ENCODE assay signal across 14 cellular contexts in genomic region chr4:172996571-172997216, GRCh38.
DNase-seq lines count a peak whose midpoint lies in the region; ATAC-seq and TF ChIP-seq lines count a peak whose summit lies in the region.
"Had no signal": no experiment of that assay in that cellular context is flagged by ENCODE, and none has a peak within 500 bp of the region (broad histone marks: within the 10 kb centered on the region; RNA-seq: fewer than 3 reads in every experiment).

No MANE protein-coding gene starts in this region.

- no peaks in the 10 kb centered on the region for H3K79me2 ChIP-seq in OCI-LY3 (ENCODE audit: low read length)
- H3K79me2 ChIP-seq: parathyroid adenoma had no signal

- peak; percentile 51 for ATAC-seq in GM19351 (IDR thresholded peaks at IDR 0.05; ENCODE audit: unreplicated experiment)
- no peak for ATAC-seq in GM21515 (IDR thresholded peaks at IDR 0.05; ENCODE audit: unreplicated experiment)

- H3K4me3 Mint-ChIP-seq in glutamatergic neuron (ENCODE audit: unreplicated experiment), result no peak overlapping the region

- peak overlapping the region; percentile 80 for H2AFZ ChIP-seq in OCI-LY3 (ENCODE audit: low read depth, low read length)
- H2AFZ ChIP-seq: parathyroid adenoma had no signal

- H3K4me3 ChIP-seq in OCI-LY3 (ENCODE audit: low read length) (peak overlapping the region; percentile 63), retinal pigment epithelial cell (ENCODE audit: low read length) (no peak overlapping the region)
- H3K4me3 ChIP-seq: HAP-1 had no signal

- no peaks in the 10 kb centered on the region for H3K9me3 ChIP-seq in OCI-LY3 (ENCODE audit: insufficient read depth, low read length)
- H3K9me3 ChIP-seq: HAP-1 had no signal

- no peaks in the 10 kb centered on the region for H3K36me3 Mint-ChIP-seq in glutamatergic neuron (ENCODE audit: unreplicated experiment)

- no peaks in the 10 kb centered on the region for H4K20me1 ChIP-seq in OCI-LY3 (ENCODE audit: insufficient read depth, low read length)

- no peak overlapping the region for H3K27ac ChIP-seq in OCI-LY3 (ENCODE audit: low read length)
- peak overlapping the region; percentile 87 for H3K27ac ChIP-seq in epithelial cell of prostate

- no peaks in the 10 kb centered on the region for H3K27me3 Mint-ChIP-seq in glutamatergic neuron (ENCODE audit: unreplicated experiment)

- no peaks in the 10 kb centered on the region for H3K9me3 Mint-ChIP-seq in glutamatergic neuron (ENCODE audit: unreplicated experiment)

- H3K27me3 ChIP-seq in OCI-LY3 (ENCODE audit: low read depth, low read length), result no peaks in the 10 kb centered on the region

- TF ChIP-seq CTCF in OCI-LY3 (IDR thresholded peaks at IDR 0.05; ENCODE audit: low read depth, low read length) (no peak), retinal pigment epithelial cell (conservative IDR thresholded peaks at IDR 0.05; ENCODE audit: low read depth, low read length) (no peak), glutamatergic neuron (IDR thresholded peaks at IDR 0.05; ENCODE audit: partially characterized antibody, unreplicated experiment) (no peak)

- DNase-seq in epithelial cell of prostate (ENCODE audit: low read depth, low spot score) (peak; percentile 88), retinal pigment epithelial cell (ENCODE audit: low read depth) (peak; percentile 81), glutamatergic neuron (no peak), NCI-H2081 treated with DMSO at 0.1 percent for 48 hours (lab: John Stamatoyannopoulos, UW) (no peak)
- DNase-seq in activated CD4-positive, alpha-beta T cell treated with anti-CD3 and anti-CD28 coated beads for 48 hours, result no peak
- DNase-seq: activated gamma-delta T cell; DND-41; effector CD8-positive, alpha-beta T cell; NCI-H146 had no signal

- no peaks in the 10 kb centered on the region for H3K36me3 ChIP-seq in OCI-LY3 (replicated peaks; ENCODE audit: low read depth, low read length)
- H3K36me3 ChIP-seq: HAP-1 had no signal

- H3K9ac ChIP-seq in OCI-LY3 (ENCODE audit: low read length), result peak overlapping the region; percentile 5; the same call in 1 of the 2 replicates
- H3K9ac ChIP-seq: parathyroid adenoma had no signal

- peaks cover 4% of the 10 kb centered on the region for H3K4me1 Mint-ChIP-seq in glutamatergic neuron (ENCODE audit: low read depth, unreplicated experiment)

- H3K27ac Mint-ChIP-seq in glutamatergic neuron (ENCODE audit: unreplicated experiment), result no peak overlapping the region

- peaks cover 13% of the 10 kb centered on the region for H3K4me1 ChIP-seq in OCI-LY3 (ENCODE audit: low read length)
- H3K4me1 ChIP-seq: HAP-1 had no signal

- peak overlapping the region; percentile 70 for H3K4me2 ChIP-seq in OCI-LY3 (ENCODE audit: low read length)

Comparison
In these comparisons a context has a peak if more than half of its experiments do, and no peak if none do; other contexts are left out.
1. DNase-seq: peak in epithelial cell of prostate (single experiment) and retinal pigment epithelial cell (single experiment); none in activated CD4-positive, alpha-beta T cell treated with anti-CD3 and anti-CD28 coated beads for 48 hours (single experiment), glutamatergic neuron (single experiment) and NCI-H2081 treated with DMSO at 0.1 percent for 48 hours (single experiment).